9 cellular contexts compared by ENCODE assay signal in the genomic region with DNA sequence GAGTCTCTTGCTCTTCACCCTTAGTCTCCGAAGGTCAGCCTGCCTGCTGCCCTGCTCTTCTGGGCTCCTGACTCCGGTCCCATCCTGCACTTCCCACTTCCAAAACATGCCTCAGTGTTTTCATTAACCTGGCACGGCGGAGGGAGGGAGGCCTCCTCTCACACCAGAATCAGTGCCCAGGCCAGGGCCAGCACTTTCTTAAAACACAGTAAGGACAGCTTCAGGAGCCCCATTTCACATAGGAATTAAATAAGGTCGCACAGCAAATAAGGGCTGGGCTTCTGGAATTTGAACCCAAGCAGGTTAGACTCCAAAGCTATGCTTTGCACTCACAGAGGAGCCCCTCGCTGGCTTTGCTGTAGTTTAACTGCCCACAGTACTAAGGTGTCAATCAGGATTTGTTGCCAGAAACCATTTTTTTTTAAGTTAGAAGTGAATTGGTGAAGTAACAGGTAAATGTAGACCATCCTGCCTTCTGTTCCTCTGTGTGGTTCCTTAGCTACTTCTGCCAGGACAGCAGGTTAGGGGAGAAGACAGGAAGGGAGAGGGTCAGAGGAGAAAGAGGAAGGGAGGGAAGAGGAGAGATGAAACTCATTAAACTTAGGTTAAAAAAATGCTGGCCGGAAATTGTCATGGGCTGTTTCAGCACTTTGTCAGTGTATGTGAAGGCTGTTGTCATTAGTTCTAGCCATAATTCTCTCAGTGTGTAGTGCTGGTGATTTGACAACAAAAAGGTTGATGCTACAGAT. TPM values are rescaled to one million over a fixed set of nuclear protein-coding genes. Genes with fewer than 3 reads are reported as not detected.
DNase-seq lines count a peak whose midpoint lies in the region; ATAC-seq and TF ChIP-seq lines count a peak whose summit lies in the region.
"Had no signal": no experiment of that assay in that cellular context is flagged by ENCODE, and none has a peak within 500 bp of the region (broad histone marks: within the 10 kb centered on the region; RNA-seq: fewer than 3 reads in every experiment).

No MANE protein-coding gene starts in this region.

- peak overlapping the region; percentile 62 to 85 (median 68) for H3K4me3 ChIP-seq in breast epithelium
- H3K4me3 ChIP-seq in mesodermal cell (ENCODE audit: extremely low read depth, insufficient read depth, low read length, poor library complexity, severe bottlenecking) = peak overlapping the region; percentile 61
- H3K4me3 ChIP-seq in transverse colon = peak overlapping the region in 3 of 4 donors; percentile 60 to 80 (median 68)

- peaks cover 4 to 17% of the 10 kb centered on the region in 2 donors for H3K4me1 ChIP-seq in breast epithelium
- H3K4me1 ChIP-seq in mesodermal cell (ENCODE audit: control insufficient read depth, insufficient read depth, low read length, poor library complexity, severe bottlenecking) = peaks cover 35% of the 10 kb centered on the region
- H3K4me1 ChIP-seq in transverse colon = peaks cover 9 to 58% (median 35%) of the 10 kb centered on the region in 4 donors

- in situ Hi-C loops in transverse colon (cut with MboI; ENCODE audit: low pct_ligation_motif_present in 1 of 4, low pct_unique_long_range_greater_than_20kb in 1 of 4, low sequenced_read_pairs in 3 of 4) = no loop called here

- H3K27me3 ChIP-seq in breast epithelium = no peaks in the 10 kb centered on the region
- H3K27me3 ChIP-seq in transverse colon = no peaks in the 10 kb centered on the region

- peaks cover 27% of the 10 kb centered on the region for H3K4me1 Mint-ChIP-seq in activated T-cell treated with anti-CD3 and anti-CD28 coated beads, Interleukin-2, amount 50 U/mL, for 72 hours (ENCODE audit: low read depth)

- H3K36me3 Mint-ChIP-seq in activated T-cell treated with anti-CD3 and anti-CD28 coated beads, Interleukin-2, amount 50 U/mL, for 72 hours (ENCODE audit: insufficient read depth in 2 of 2) = no peaks in the 10 kb centered on the region

- no peaks in the 10 kb centered on the region for H3K27me3 Mint-ChIP-seq in activated T-cell treated with anti-CD3 and anti-CD28 coated beads, Interleukin-2, amount 50 U/mL, for 72 hours (ENCODE audit: low read depth)

- H3K36me3 ChIP-seq in breast epithelium (no peaks in the 10 kb centered on the region), mesodermal cell (ENCODE audit: control insufficient read depth, insufficient read depth, low read length) (peaks cover under 1% of the 10 kb centered on the region), transverse colon (no peaks in the 10 kb centered on the region)

- H3K4me3 Mint-ChIP-seq in activated T-cell treated with anti-CD3 and anti-CD28 coated beads, Interleukin-2, amount 50 U/mL, for 72 hours = peak overlapping the region; percentile 70 to 84

- WGBS in mesodermal cell (ENCODE audit: insufficient coverage in 2 of 2), 2 experiments = 80 to 85% methylated on average over 4 to 7 of the region's 7 CpGs
- WGBS in transverse colon (ENCODE audit: low coverage in 1 of 2), 2 donors = 49 to 81% methylated on average over 2 to 7 of the region's 7 CpGs

- no peaks in the 10 kb centered on the region for H3K9me3 ChIP-seq in breast epithelium
- peaks cover 4% of the 10 kb centered on the region for H3K9me3 ChIP-seq in mesodermal cell (ENCODE audit: control insufficient read depth, low read length)
- no peaks in the 10 kb centered on the region for H3K9me3 ChIP-seq in transverse colon

- TF ChIP-seq EP300 in transverse colon (IDR thresholded peaks at IDR 0.05; ENCODE audit: low read depth) = no peak

- ATAC-seq in activated T-cell treated with anti-CD3 and anti-CD28 coated beads, Interleukin-2, amount 50 U/mL, for 72 hours (replicated peaks in 1 of 2) = no peak
- no peak for ATAC-seq in HG02798 (IDR thresholded peaks at IDR 0.05; ENCODE audit: poor library complexity, unreplicated experiment)
- no peak for ATAC-seq in GM18870 (IDR thresholded peaks at IDR 0.05; ENCODE audit: unreplicated experiment)

- no peak for TF ChIP-seq POLR2A in breast epithelium (IDR thresholded peaks at IDR 0.05)
- TF ChIP-seq POLR2A in transverse colon (IDR thresholded peaks at IDR 0.05) = no peak

- H3K27ac ChIP-seq in breast epithelium (peak overlapping the region; percentile 74 to 87), mesodermal cell (ENCODE audit: low read depth, low read length, severe bottlenecking) (no peak overlapping the region), transverse colon (peak overlapping the region; percentile 89 to 96 (median 92))

- TF ChIP-seq CTCF in breast epithelium (IDR thresholded peaks at IDR 0.05) = no peak
- no peak for TF ChIP-seq CTCF in transverse colon (IDR thresholded peaks at IDR 0.05)

- H3K9me3 Mint-ChIP-seq in activated T-cell treated with anti-CD3 and anti-CD28 coated beads, Interleukin-2, amount 50 U/mL, for 72 hours = no peaks in the 10 kb centered on the region

- no peak for DNase-seq in activated T-cell treated with anti-CD3 and anti-CD28 coated beads, Interleukin-2, amount 50 U/mL, for 72 hours
- DNase-seq in activated T-cell treated with anti-CD3 and anti-CD28 coated beads, Interleukin-2, amount 50 U/mL, for 48 hours = no peak
- DNase-seq in breast epithelium (ENCODE audit: low spot score in 2 of 2) (no peak), transverse colon (no peak), amygdala (lab: John Stamatoyannopoulos, UW) (no peak)
- DNase-seq: stimulated activated CD4-positive, alpha-beta T cell treated with anti-CD3 and anti-CD28 coated beads, Interleukin-2, amount 100 ng/mL, for 48 hours had no signal

- intact Hi-C loops in breast epithelium (cut with DNase I; ENCODE audit: low total_unique reads) = no loop called here
- intact Hi-C loops in transverse colon (cut with DNase I; ENCODE audit: low total_unique reads) = no loop called here

- no peak overlapping the region for H3K27ac Mint-ChIP-seq in activated T-cell treated with anti-CD3 and anti-CD28 coated beads, Interleukin-2, amount 50 U/mL, for 72 hours

RNA-seq across cellular contexts. Expression of a gene that starts 1.1 kb away (rescaled TPM):
- 1 to 10 TPM; 2.6 to 2.8 TPM for total RNA-seq in activated T-cell treated with anti-CD3 and anti-CD28 coated beads, Interleukin-2, amount 50 U/mL, for 72 hours
- total RNA-seq in breast epithelium (100 to 1,000 TPM in 1 of 3 donors, 10 to 100 TPM in 2; 18.7 to 364 (median 41.1) TPM), transverse colon (10 to 100 TPM; 26.8 to 37.8 (median 27.5) TPM)
- 13.1 TPM for polyA plus RNA-seq in mesodermal cell (2013, experiment 1 of 2)
- polyA plus RNA-seq in mesodermal cell (2013, experiment 2 of 2) = 10.7 TPM

RNA-seq across cellular contexts. Expression of a gene that starts 18.0 kb away (rescaled TPM):
- total RNA-seq in activated T-cell treated with anti-CD3 and anti-CD28 coated beads, Interleukin-2, amount 50 U/mL, for 72 hours = 1 to 10 TPM in 1 of 2 donors, under 1 TPM in 1; 0.23 to 1.4 TPM
- total RNA-seq in breast epithelium = 1,000 to 10,000 TPM in 1 of 3 donors, 100 to 1,000 TPM in 2; 139 to 2,057 (median 460) TPM
- 11.8 TPM for polyA plus RNA-seq in mesodermal cell (2013, experiment 1 of 2)
- polyA plus RNA-seq in mesodermal cell (2013, experiment 2 of 2) = 10.8 TPM
- 100 to 1,000 TPM in 2 of 4 donors, 10 to 100 TPM in 2; 14.6 to 109 (median 76.6) TPM for total RNA-seq in transverse colon

RNA-seq across cellular contexts. Expression of a gene that starts 40.1 kb away (rescaled TPM):
- 10 to 100 TPM; 34.8 to 44.0 TPM for total RNA-seq in activated T-cell treated with anti-CD3 and anti-CD28 coated beads, Interleukin-2, amount 50 U/mL, for 72 hours
- total RNA-seq in breast epithelium (10 to 100 TPM; 32.0 to 54.1 (median 34.2) TPM), transverse colon (10 to 100 TPM in 1 of 4 donors, 1 to 10 TPM in 3; 4.6 to 14.3 (median 9.5) TPM)
- 44.1 TPM for polyA plus RNA-seq in mesodermal cell (2013, experiment 1 of 2)
- polyA plus RNA-seq in mesodermal cell (2013, experiment 2 of 2) = 45.5 TPM

RNA-seq across cellular contexts. Expression of a gene that starts 49.5 kb away (rescaled TPM):
- total RNA-seq in activated T-cell treated with anti-CD3 and anti-CD28 coated beads, Interleukin-2, amount 50 U/mL, for 72 hours = not detected
- not detected for total RNA-seq in breast epithelium
- polyA plus RNA-seq in mesodermal cell (2013, experiment 1 of 2) = 0.26 TPM
- polyA plus RNA-seq in mesodermal cell (2013, experiment 2 of 2) = 0.10 TPM
- 10 to 100 TPM in 3 of 4 donors, 1 to 10 TPM in 1; 9.5 to 49.4 (median 16.5) TPM for total RNA-seq in transverse colon

Comparison
In these comparisons a context has a peak if more than half of its experiments do, and no peak if none do; other contexts are left out.
1. RNA of a gene that starts 1.1 kb away (total RNA-seq): 18.7 to 364 TPM in breast epithelium and 26.8 to 37.8 TPM in transverse colon; 2.6 to 2.8 TPM in activated T-cell treated with anti-CD3 and anti-CD28 coated beads, Interleukin-2, amount 50 U/mL, for 72 hours; every median in the first group is over 4 times any median in the second.
2. RNA of a gene that starts 18.0 kb away (total RNA-seq): 139 to 2,057 TPM in breast epithelium and 14.6 to 109 TPM in transverse colon; 0.23 to 1.4 TPM in activated T-cell treated with anti-CD3 and anti-CD28 coated beads, Interleukin-2, amount 50 U/mL, for 72 hours; every median in the first group is over 4 times any median in the second.
3. Peak in every context shown above with its lines, with median percentiles within 50 percentile points of each other: H3K4me3 ChIP-seq.